In the genomic region with DNA sequence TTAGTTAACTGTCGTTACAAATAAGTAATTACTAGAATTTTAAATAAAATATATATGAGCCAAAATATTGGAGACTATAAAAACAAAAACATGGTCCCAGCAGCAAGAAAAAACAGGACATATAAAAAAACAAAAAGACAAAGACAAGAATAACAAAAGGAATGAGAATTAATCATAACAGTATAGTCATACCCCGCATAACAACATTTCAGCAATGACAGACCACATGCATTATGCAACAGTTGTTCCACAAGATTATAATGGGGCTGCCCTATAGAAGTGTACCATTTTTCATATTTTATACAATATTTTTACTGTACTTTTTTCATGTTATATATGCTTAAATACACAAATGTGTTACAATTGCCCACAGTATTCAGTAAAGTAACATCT, we compare ENCODE assay signal across 17 cellular contexts. TPM values are rescaled to one million over a fixed set of nuclear protein-coding genes. Genes with fewer than 3 reads are reported as not detected.
DNase-seq lines count a peak whose midpoint lies in the region; ATAC-seq, FAIRE-seq and TF ChIP-seq lines count a peak whose summit lies in the region.
"Had no signal": no experiment of that assay in that cellular context is flagged by ENCODE, and none has a peak within 500 bp of the region (broad histone marks: within the 10 kb centered on the region; RNA-seq: fewer than 3 reads in every experiment).

No MANE protein-coding gene starts in this region.

- no peaks in the 10 kb centered on the region for H3K36me3 Mint-ChIP-seq in natural killer cell treated with Interleukin-12 subunit alpha and Interleukin-12 subunit beta and Interleukin-15 and Interleukin-18, amount 100 ng/mL, for 72 hours
- peaks cover 76% of the 10 kb centered on the region for H3K36me3 Mint-ChIP-seq in nephron progenitor cell (ENCODE audit: low read depth)
- H3K36me3 Mint-ChIP-seq: naive B cell had no signal

- peaks cover 19 to 28% of the 10 kb centered on the region in 2 donors for H3K4me1 Mint-ChIP-seq in natural killer cell treated with Interleukin-12 subunit alpha and Interleukin-12 subunit beta and Interleukin-15 and Interleukin-18, amount 100 ng/mL, for 72 hours (ENCODE audit: low read depth in 2 of 2)
- H3K4me1 Mint-ChIP-seq in nephron progenitor cell: peaks cover 24% of the 10 kb centered on the region

- H3K36me3 ChIP-seq in GM23248 (ENCODE audit: low read depth): peaks cover under 1% of the 10 kb centered on the region
- H3K36me3 ChIP-seq: gastrocnemius medialis, Peyer's patch had no signal

- peak overlapping the region; percentile 50 for H3K4me2 ChIP-seq in GM23248 (ENCODE audit: unreplicated experiment)

- DNase-seq in GM23248: peak; percentile 62
- DNase-seq in NCI-H82 treated with DMSO at 0.1 percent for 48 hours (lab: John Stamatoyannopoulos, UW; ENCODE audit: unreplicated experiment): peak; percentile 11
- no peak for DNase-seq in natural killer cell treated with Interleukin-12 subunit alpha and Interleukin-12 subunit beta and Interleukin-15 and Interleukin-18, amount 100 ng/mL, for 72 hours (ENCODE audit: low spot score)
- no peak for DNase-seq in NCI-H510A (lab: John Stamatoyannopoulos, UW)
- DNase-seq in nephron progenitor cell: no peak
- DNase-seq in Ammon's horn (ENCODE audit: low spot score): no peak
- no peak for DNase-seq in cerebellum (ENCODE audit: low spot score)
- DNase-seq: activated CD4-positive, alpha-beta memory T cell treated with anti-CD3 and anti-CD28 coated beads, Interleukin-2, amount 10 ng/mL, durations not matched to agents 7 days and 5 days; activated gamma-delta T cell treated with Interleukin-2 at 50 U/mL for 16 hours; CD4-positive, CD25-positive, alpha-beta regulatory T cell; central memory CD4-positive, alpha-beta T cell; gastrocnemius medialis; islet precursor cell; naive B cell; Peyer's patch; right cardiac atrium had no signal

- H2AFZ ChIP-seq in GM23248: no peak overlapping the region

- no peak for TF ChIP-seq CTCF in nephron progenitor cell (IDR thresholded peaks at IDR 0.05)

- H3K79me2 ChIP-seq in GM23248 (ENCODE audit: insufficient read depth): peaks cover 58% of the 10 kb centered on the region

- H3K9me3 Mint-ChIP-seq in natural killer cell treated with Interleukin-12 subunit alpha and Interleukin-12 subunit beta and Interleukin-15 and Interleukin-18, amount 100 ng/mL, for 72 hours: no peaks in the 10 kb centered on the region
- peaks cover 23% of the 10 kb centered on the region for H3K9me3 Mint-ChIP-seq in nephron progenitor cell
- H3K9me3 Mint-ChIP-seq: activated CD4-positive, alpha-beta memory T cell treated with anti-CD3 and anti-CD28 coated beads, Interleukin-2, amount 10 ng/mL, durations not matched to agents 7 days and 5 days; CD4-positive, CD25-positive, alpha-beta regulatory T cell; naive B cell had no signal

- ATAC-seq in natural killer cell treated with Interleukin-12 subunit alpha and Interleukin-12 subunit beta and Interleukin-15 and Interleukin-18, amount 100 ng/mL, for 72 hours: peak; percentile 90
- ATAC-seq: gastrocnemius medialis, right cardiac atrium had no signal

- peak; percentile 29 for FAIRE-seq in endometrium (lab: Jason Lieb, UNC)

- peaks cover 4% of the 10 kb centered on the region; the same call in 1 of the 2 replicates for H3F3A ChIP-seq in GM23248 (ENCODE audit: insufficient read depth)

- H3K4me3 Mint-ChIP-seq in natural killer cell treated with Interleukin-12 subunit alpha and Interleukin-12 subunit beta and Interleukin-15 and Interleukin-18, amount 100 ng/mL, for 72 hours: peak overlapping the region; percentile 7
- no peak overlapping the region for H3K4me3 Mint-ChIP-seq in nephron progenitor cell
- H3K4me3 Mint-ChIP-seq: activated CD4-positive, alpha-beta memory T cell treated with anti-CD3 and anti-CD28 coated beads, Interleukin-2, amount 10 ng/mL, durations not matched to agents 7 days and 5 days; naive B cell had no signal

- no peaks in the 10 kb centered on the region for H3K27me3 ChIP-seq in GM23248 (replicated peaks; ENCODE audit: insufficient read depth)
- H3K27me3 ChIP-seq: gastrocnemius medialis, Peyer's patch had no signal

- no peaks in the 10 kb centered on the region for H3K27me3 Mint-ChIP-seq in natural killer cell treated with Interleukin-12 subunit alpha and Interleukin-12 subunit beta and Interleukin-15 and Interleukin-18, amount 100 ng/mL, for 72 hours
- H3K27me3 Mint-ChIP-seq in nephron progenitor cell (ENCODE audit: low read depth, poor library complexity): peaks cover 5% of the 10 kb centered on the region
- H3K27me3 Mint-ChIP-seq: activated CD4-positive, alpha-beta memory T cell treated with anti-CD3 and anti-CD28 coated beads, Interleukin-2, amount 10 ng/mL, durations not matched to agents 7 days and 5 days; CD4-positive, CD25-positive, alpha-beta regulatory T cell; naive B cell had no signal

- 71 to 80% methylated on average over 2 of the region's 2 CpGs for WGBS in GM23248 (ENCODE audit: low coverage in 1 of 2, low lambda C conversion rate in 2 of 2, missing lambda C conversion rate in 2 of 2), 2 experiments

- H4K20me1 ChIP-seq in GM23248 (ENCODE audit: insufficient read depth): no peaks in the 10 kb centered on the region

- no peaks in the 10 kb centered on the region for H3K9me3 ChIP-seq in GM23248 (ENCODE audit: low read depth)
- H3K9me3 ChIP-seq: gastrocnemius medialis, Peyer's patch had no signal

- no peaks in the 10 kb centered on the region for H3K9me2 ChIP-seq in GM23248 (ENCODE audit: insufficient read depth)

- no peak overlapping the region for H3K4me3 ChIP-seq in GM23248
- H3K4me3 ChIP-seq: gastrocnemius medialis, Peyer's patch had no signal

- peak overlapping the region in 1 of 2 donors; percentile 35 for H3K27ac Mint-ChIP-seq in natural killer cell treated with Interleukin-12 subunit alpha and Interleukin-12 subunit beta and Interleukin-15 and Interleukin-18, amount 100 ng/mL, for 72 hours
- H3K27ac Mint-ChIP-seq in nephron progenitor cell: no peak overlapping the region
- H3K27ac Mint-ChIP-seq: activated CD4-positive, alpha-beta memory T cell treated with anti-CD3 and anti-CD28 coated beads, Interleukin-2, amount 10 ng/mL, durations not matched to agents 7 days and 5 days; CD4-positive, CD25-positive, alpha-beta regulatory T cell; naive B cell had no signal

- in situ Hi-C loops in GM23248 (cut with MboI): no loop called here

- peak overlapping the region; percentile 44 for H3K27ac ChIP-seq in GM23248
- H3K27ac ChIP-seq: gastrocnemius medialis, Peyer's patch had no signal

- H3K4me1 ChIP-seq in GM23248 (ENCODE audit: insufficient read depth): peaks cover 19% of the 10 kb centered on the region

- H3K9ac ChIP-seq in GM23248: no peak overlapping the region

RNA-seq across cellular contexts. Expression of a gene that starts 5.6 kb away (rescaled TPM):
- 20.6 and 25.0 TPM in 2 replicates for total RNA-seq in GM23248 (2014; rRNA removed; shearing (Covaris generic))
- 28.6 and 33.6 TPM in 2 replicates for polyA plus RNA-seq in GM23248 (2016; fragmentation: Nextera tagmentation; extraction: Ambion mirVana)
- 10 to 100 TPM; 17.8 to 19.2 TPM for total RNA-seq in natural killer cell treated with Interleukin-12 subunit alpha and Interleukin-12 subunit beta and Interleukin-15 and Interleukin-18, amount 100 ng/mL, for 72 hours
- 99.1 TPM for total RNA-seq in cerebellum

RNA-seq across cellular contexts. Expression of a gene that starts 48.7 kb away (rescaled TPM):
- 14.5 and 19.7 TPM in 2 replicates for total RNA-seq in GM23248 (2014; rRNA removed; shearing (Covaris generic))
- 17.4 and 18.4 TPM in 2 replicates for polyA plus RNA-seq in GM23248 (2016; fragmentation: Nextera tagmentation; extraction: Ambion mirVana)
- 10 to 100 TPM; 15.1 to 27.8 TPM for total RNA-seq in natural killer cell treated with Interleukin-12 subunit alpha and Interleukin-12 subunit beta and Interleukin-15 and Interleukin-18, amount 100 ng/mL, for 72 hours
- 24.1 TPM for total RNA-seq in cerebellum

Comparison
In these comparisons a context has a peak if more than half of its experiments do, and no peak if none do; other contexts are left out.
1. DNase-seq: peak in GM23248 (single experiment) and NCI-H82 treated with DMSO at 0.1 percent for 48 hours (single experiment); none in natural killer cell treated with Interleukin-12 subunit alpha and Interleukin-12 subunit beta and Interleukin-15 and Interleukin-18, amount 100 ng/mL, for 72 hours (single experiment), NCI-H510A (single experiment), nephron progenitor cell (single experiment), Ammon's horn (single experiment) and cerebellum (single experiment).